In the genomic region with DNA sequence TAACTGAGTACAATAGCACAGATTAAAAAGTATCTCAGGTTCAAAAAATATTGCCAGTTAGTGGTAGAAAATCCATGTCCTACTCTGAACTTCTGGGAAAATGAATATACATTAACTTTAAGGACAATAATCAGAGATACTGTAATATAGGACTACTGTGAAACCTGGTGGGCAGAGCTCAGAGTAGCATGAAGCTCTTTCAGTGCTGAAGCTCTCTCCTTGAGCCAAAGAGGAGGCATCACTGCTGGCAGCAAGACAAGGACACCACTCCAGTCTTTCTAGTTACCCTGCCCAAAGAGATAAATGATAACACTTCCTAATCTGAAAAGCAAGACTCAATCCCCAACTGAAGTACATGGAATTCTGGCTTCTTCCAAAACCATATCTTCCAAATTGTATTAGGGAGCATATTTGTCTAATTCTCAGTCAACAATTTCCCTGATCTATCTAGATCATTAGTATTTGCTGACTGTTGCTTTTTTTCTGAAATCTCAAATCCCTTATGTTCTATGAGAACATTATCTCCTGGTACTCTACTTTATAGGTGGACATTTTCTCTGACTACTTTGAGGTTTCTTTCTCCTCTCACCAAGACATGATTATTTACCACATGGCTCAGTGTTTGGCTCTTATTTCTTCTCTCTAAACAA, we compare ENCODE assay signal across 1 cellular context.
TF ChIP-seq lines count a peak whose summit lies in the region.

No MANE protein-coding gene starts in this region.

TF ChIP-seq in HepG2, 621 proteins besides CTCF, POLR2A, EP300 and RAD21:
- TF ChIP-seq MAFK (conservative IDR thresholded peaks at IDR 0.05 in 1 of 2, IDR thresholded peaks at IDR 0.05 in 1 of 2; ENCODE audit: low read length in 2 of 2) (peak; percentile 92 to 98), MAFF (IDR thresholded peaks at IDR 0.05; ENCODE audit: low read depth, low read length) (peak; percentile 94), NR2F6 (IDR thresholded peaks at IDR 0.05) (no peak), NR2F6 (CRISPR knock-in tag; IDR thresholded peaks at IDR 0.05) (no peak), ZNF678 (CRISPR knock-in tag; IDR thresholded peaks at IDR 0.05) (no peak)
- TF ChIP-seq, protein P1, sequence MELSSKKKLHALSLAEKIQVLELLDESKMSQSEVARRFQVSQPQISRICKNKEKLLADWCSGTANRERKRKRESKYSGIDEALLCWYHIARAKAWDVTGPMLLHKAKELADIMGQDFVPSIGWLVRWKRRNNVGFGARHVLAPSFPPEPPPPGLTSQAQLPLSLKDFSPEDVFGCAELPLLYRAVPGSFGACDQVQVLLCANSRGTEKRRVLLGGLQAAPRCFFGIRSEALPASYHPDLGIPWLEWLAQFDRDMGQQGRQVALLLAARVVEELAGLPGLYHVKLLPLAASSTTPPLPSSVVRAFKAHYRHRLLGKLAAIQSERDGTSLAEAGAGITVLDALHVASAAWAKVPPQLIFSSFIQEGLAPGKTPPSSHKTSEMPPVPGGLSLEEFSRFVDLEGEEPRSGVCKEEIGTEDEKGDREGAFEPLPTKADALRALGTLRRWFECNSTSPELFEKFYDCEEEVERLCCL (CRISPR knock-in tag; IDR thresholded peaks at IDR 0.05; ENCODE audit: borderline replicate concordance), result no peak
- TF ChIP-seq, protein P2, sequence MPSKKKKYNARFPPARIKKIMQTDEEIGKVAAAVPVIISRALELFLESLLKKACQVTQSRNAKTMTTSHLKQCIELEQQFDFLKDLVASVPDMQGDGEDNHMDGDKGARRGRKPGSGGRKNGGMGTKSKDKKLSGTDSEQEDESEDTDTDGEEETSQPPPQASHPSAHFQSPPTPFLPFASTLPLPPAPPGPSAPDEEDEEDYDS (CRISPR knock-in tag; IDR thresholded peaks at IDR 0.05), result no peak
- TF ChIP-seq, protein P3, sequence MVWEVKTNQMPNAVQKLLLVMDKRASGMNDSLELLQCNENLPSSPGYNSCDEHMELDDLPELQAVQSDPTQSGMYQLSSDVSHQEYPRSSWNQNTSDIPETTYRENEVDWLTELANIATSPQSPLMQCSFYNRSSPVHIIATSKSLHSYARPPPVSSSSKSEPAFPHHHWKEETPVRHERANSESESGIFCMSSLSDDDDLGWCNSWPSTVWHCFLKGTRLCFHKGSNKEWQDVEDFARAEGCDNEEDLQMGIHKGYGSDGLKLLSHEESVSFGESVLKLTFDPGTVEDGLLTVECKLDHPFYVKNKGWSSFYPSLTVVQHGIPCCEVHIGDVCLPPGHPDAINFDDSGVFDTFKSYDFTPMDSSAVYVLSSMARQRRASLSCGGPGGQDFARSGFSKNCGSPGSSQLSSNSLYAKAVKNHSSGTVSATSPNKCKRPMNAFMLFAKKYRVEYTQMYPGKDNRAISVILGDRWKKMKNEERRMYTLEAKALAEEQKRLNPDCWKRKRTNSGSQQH (CRISPR knock-in tag; IDR thresholded peaks at IDR 0.05; ENCODE audit: low read depth), result no peak
